8 cellular contexts compared by ENCODE assay signal in the genomic region with DNA sequence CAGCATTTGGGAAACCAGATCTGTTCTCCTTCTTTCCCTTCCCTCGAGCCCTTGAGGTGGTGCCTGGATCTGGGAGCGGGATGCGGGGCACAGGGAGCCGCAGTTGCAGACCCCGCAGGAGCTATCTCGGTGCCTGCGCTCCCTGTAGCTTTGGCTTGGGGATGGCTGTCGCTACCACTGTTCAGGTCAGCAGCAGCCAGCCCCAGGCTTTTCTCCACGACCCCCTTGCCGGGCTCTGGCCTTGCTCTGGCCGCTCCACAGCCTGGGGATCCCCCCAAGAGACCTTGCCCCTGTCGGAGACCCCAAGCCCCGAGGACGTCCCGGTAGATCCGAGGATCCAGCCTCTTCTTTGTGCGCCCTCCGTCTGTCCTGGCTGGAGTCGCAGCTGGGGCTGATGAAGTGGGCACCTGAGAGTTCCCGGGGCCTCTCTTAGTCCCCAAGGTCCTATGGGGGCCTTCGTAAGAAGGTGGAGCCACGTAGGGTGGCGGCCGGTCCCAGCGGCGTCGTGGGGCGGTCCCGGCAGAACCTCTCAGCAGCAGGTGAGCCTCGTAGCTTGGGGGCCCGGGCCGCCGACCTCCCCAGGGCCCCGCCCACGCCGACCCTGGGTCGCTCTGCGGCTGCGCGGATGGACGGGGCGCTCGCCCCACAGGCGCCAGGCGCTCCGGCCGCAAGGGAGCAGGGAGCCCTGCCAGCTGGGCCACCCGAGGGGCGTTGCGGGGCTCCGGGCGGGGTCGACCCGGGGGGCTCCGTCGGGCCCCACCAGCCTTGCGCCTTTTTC. TPM values are rescaled to one million over a fixed set of nuclear protein-coding genes. Genes with fewer than 3 reads are reported as not detected.
DNase-seq lines count a peak whose midpoint lies in the region; TF ChIP-seq lines count a peak whose summit lies in the region.

No MANE protein-coding gene starts in this region.

- H2AFZ ChIP-seq in GM23248: peak overlapping the region; percentile 41

- no peaks in the 10 kb centered on the region for H4K20me1 ChIP-seq in GM23248 (ENCODE audit: insufficient read depth)

- DNase-seq in NCI-H1417 (lab: John Stamatoyannopoulos, UW) (peak; percentile 25 to 69 (median 65)), NCI-H1417 treated with DMSO at 0.1 percent for 48 hours (lab: John Stamatoyannopoulos, UW) (no peak), GM23248 (no peak), fibroblast of the aortic adventitia (ENCODE audit: low read depth) (no peak), mesenteric fat pad (ENCODE audit: low spot score) (no peak), NCI-H226 (no peak)

- H3F3A ChIP-seq in GM23248 (ENCODE audit: insufficient read depth): 0 out of 2 replicates have a peak, but pooled peaks cover 5% of the 10 kb centered on the region

- H3K36me3 ChIP-seq in GM23248 (ENCODE audit: low read depth): peaks cover 8% of the 10 kb centered on the region; the same call in 1 of the 2 replicates
- H3K36me3 ChIP-seq in rectal smooth muscle tissue (ENCODE audit: control insufficient read depth, insufficient read depth, low read length): peaks cover 11% of the 10 kb centered on the region

- no peaks in the 10 kb centered on the region for H3K9me2 ChIP-seq in GM23248 (ENCODE audit: insufficient read depth)

- no peaks in the 10 kb centered on the region for H3K79me2 ChIP-seq in GM23248 (ENCODE audit: insufficient read depth)

- no peak for TF ChIP-seq CTCF in WI38 (IDR thresholded peaks at IDR 0.05; ENCODE audit: low read depth, low read length)
- no peak for TF ChIP-seq CTCF in fibroblast of the aortic adventitia (IDR thresholded peaks at IDR 0.05; ENCODE audit: insufficient read depth, low read length)

- no peak overlapping the region for H3K27ac ChIP-seq in GM23248
- no peak overlapping the region for H3K27ac ChIP-seq in rectal smooth muscle tissue (ENCODE audit: low read depth, low read length)

- H3K9me3 ChIP-seq in GM23248 (ENCODE audit: low read depth): no peaks in the 10 kb centered on the region

- no peaks in the 10 kb centered on the region for H3K27me3 ChIP-seq in GM23248 (replicated peaks; ENCODE audit: insufficient read depth)
- H3K27me3 ChIP-seq in rectal smooth muscle tissue (ENCODE audit: control insufficient read depth, insufficient read depth, low read length): peaks cover 38% of the 10 kb centered on the region

- H3K4me2 ChIP-seq in GM23248 (ENCODE audit: unreplicated experiment): peak overlapping the region; percentile 53

- peaks cover 12% of the 10 kb centered on the region for H3K4me1 ChIP-seq in GM23248 (ENCODE audit: insufficient read depth)
- peaks cover 7% of the 10 kb centered on the region for H3K4me1 ChIP-seq in rectal smooth muscle tissue (ENCODE audit: control insufficient read depth, insufficient read depth, low read length)

- in situ Hi-C loops in GM23248 (cut with MboI): no loop called here

- H3K9ac ChIP-seq in GM23248 (peak overlapping the region; percentile 19; the same call in 1 of the 2 replicates), rectal smooth muscle tissue (ENCODE audit: low read length) (no peak overlapping the region)

- H3K4me3 ChIP-seq in GM23248 (peak overlapping the region; percentile 60), WI38 (ENCODE audit: low read depth, low read length) (peak overlapping the region; percentile 39), fibroblast of the aortic adventitia (ENCODE audit: low read depth, low read length) (peak overlapping the region; percentile 45), rectal smooth muscle tissue (ENCODE audit: low read length) (peak overlapping the region; percentile 22)

- WGBS in GM23248 (ENCODE audit: low coverage in 1 of 2, low lambda C conversion rate in 2 of 2, missing lambda C conversion rate in 2 of 2), 2 experiments: 5 to 6% methylated on average over 45 to 47 of the region's 57 CpGs

RNA-seq across cellular contexts. Expression of gene DDN, which starts 1.3 kb away (rescaled TPM):
- 0.13 TPM in 1 of 2 replicates, not detected in the other for total RNA-seq in GM23248 (2014; rRNA removed; shearing (Covaris generic))
- polyA plus RNA-seq in GM23248 (2016; fragmentation: Nextera tagmentation; extraction: Ambion mirVana): 0.06 TPM in 1 of 2 replicates, not detected in the other
- total RNA-seq in fibroblast of the aortic adventitia (ENCODE audit: low replicate concordance) (0.08 and 0.09 TPM in 2 replicates), mesenteric fat pad (0.10 TPM)

RNA-seq across cellular contexts. Expression of gene WNT1, which starts 19.8 kb away (rescaled TPM):
- total RNA-seq in GM23248 (2014; rRNA removed; shearing (Covaris generic)): not detected in 2 replicates
- polyA plus RNA-seq in GM23248 (2016; fragmentation: Nextera tagmentation; extraction: Ambion mirVana): not detected in 2 replicates
- total RNA-seq in fibroblast of the aortic adventitia (ENCODE audit: low replicate concordance) (not detected in 2 replicates), mesenteric fat pad (not detected)

RNA-seq across cellular contexts. Expression of gene PRKAG1, which starts 20.7 kb away (rescaled TPM):
- total RNA-seq in GM23248 (2014; rRNA removed; shearing (Covaris generic)): 86.1 and 91.3 TPM in 2 replicates
- 62.5 and 66.8 TPM in 2 replicates for polyA plus RNA-seq in GM23248 (2016; fragmentation: Nextera tagmentation; extraction: Ambion mirVana)
- total RNA-seq in fibroblast of the aortic adventitia (ENCODE audit: low replicate concordance) (52.4 and 95.9 TPM in 2 replicates), mesenteric fat pad (61.7 TPM)

RNA-seq across cellular contexts. Expression of gene WNT10B, which starts 26.4 kb away (rescaled TPM):
- total RNA-seq in GM23248 (2014; rRNA removed; shearing (Covaris generic)): 0.32 TPM in 1 of 2 replicates, not detected in the other
- 0.29 and 0.61 TPM in 2 replicates for polyA plus RNA-seq in GM23248 (2016; fragmentation: Nextera tagmentation; extraction: Ambion mirVana)
- total RNA-seq in fibroblast of the aortic adventitia (ENCODE audit: low replicate concordance): 0.18 and 0.98 TPM in 2 replicates
- total RNA-seq in mesenteric fat pad: 0.48 TPM

RNA-seq across cellular contexts. Expression of gene ARF3, which starts 40.6 kb away (rescaled TPM):
- 55.3 and 87.7 TPM in 2 replicates for total RNA-seq in GM23248 (2014; rRNA removed; shearing (Covaris generic))
- 65.0 and 71.7 TPM in 2 replicates for polyA plus RNA-seq in GM23248 (2016; fragmentation: Nextera tagmentation; extraction: Ambion mirVana)
- total RNA-seq in fibroblast of the aortic adventitia (ENCODE audit: low replicate concordance): 39.7 and 65.3 TPM in 2 replicates
- total RNA-seq in mesenteric fat pad: 149 TPM

Comparison
In these comparisons a context has a peak if more than half of its experiments do, and no peak if none do; other contexts are left out.
1. DNase-seq: peak in NCI-H1417 (3 of 3); none in NCI-H1417 treated with DMSO at 0.1 percent for 48 hours (single experiment), GM23248 (single experiment), fibroblast of the aortic adventitia (single experiment), mesenteric fat pad (single experiment) and NCI-H226 (single experiment).
2. Peak in every context shown above with its lines, with median percentiles within 50 percentile points of each other: H3K4me3 ChIP-seq.